ENCODE assay signal across 12 cellular contexts in genomic region chr12:108693781-108694180, GRCh38. TPM values are rescaled to one million over a fixed set of nuclear protein-coding genes. Genes with fewer than 3 reads are reported as not detected.
DNase-seq lines count a peak whose midpoint lies in the region; TF ChIP-seq lines count a peak whose summit lies in the region.
"Had no signal": no experiment of that assay in that cellular context is flagged by ENCODE, and none has a peak within 500 bp of the region (broad histone marks: within the 10 kb centered on the region; RNA-seq: fewer than 3 reads in every experiment).

No MANE protein-coding gene starts in this region.

- H3K36me3 Mint-ChIP-seq in MCF 10A (ENCODE audit: insufficient read depth, unreplicated experiment): peaks cover 40% of the 10 kb centered on the region
- peaks cover 18% of the 10 kb centered on the region for H3K36me3 Mint-ChIP-seq in activated naive CD8-positive, alpha-beta T cell treated with anti-CD3 and anti-CD28 coated beads for 36 hours

- H3K4me1 Mint-ChIP-seq in MCF 10A (ENCODE audit: insufficient read depth, unreplicated experiment): peaks cover 62% of the 10 kb centered on the region
- peaks cover 72% of the 10 kb centered on the region for H3K4me1 Mint-ChIP-seq in activated naive CD8-positive, alpha-beta T cell treated with anti-CD3 and anti-CD28 coated beads for 36 hours

- no peaks in the 10 kb centered on the region for H3K27me3 Mint-ChIP-seq in MCF 10A (ENCODE audit: insufficient read depth, unreplicated experiment)
- H3K27me3 Mint-ChIP-seq in activated naive CD8-positive, alpha-beta T cell treated with anti-CD3 and anti-CD28 coated beads for 36 hours: no peaks in the 10 kb centered on the region
- H3K27me3 Mint-ChIP-seq: naive B cell had no signal

- no peaks in the 10 kb centered on the region for H3K9me3 ChIP-seq in breast epithelium
- H3K9me3 ChIP-seq in mesodermal cell (ENCODE audit: control insufficient read depth, low read length): no peaks in the 10 kb centered on the region
- no peaks in the 10 kb centered on the region for H3K9me3 ChIP-seq in tibial artery
- H3K9me3 ChIP-seq: BLaER1 treated with 17β-estradiol and CSF1 and Interleukin-3, amounts not matched to agents 10 nM and 100 nM; SJCRH30 had no signal

- no peaks in the 10 kb centered on the region for H3K27me3 ChIP-seq in breast epithelium
- H3K27me3 ChIP-seq in tibial artery: no peaks in the 10 kb centered on the region
- H3K27me3 ChIP-seq: BLaER1 treated with 17β-estradiol and CSF1 and Interleukin-3, amounts not matched to agents 10 nM and 100 nM; SJCRH30 had no signal

- TF ChIP-seq POLR2A in breast epithelium (IDR thresholded peaks at IDR 0.05): no peak

- POLR2A ChIA-PET in MCF 10A (lab: Yijun Ruan, JAX): interaction anchor here (0.7 to 11.5 kb wide), 8 partner anchors 9 to 256 kb away, joined by 3 to 179 read pairs (median 12); partner anchors contain the start of genes CORO1C, SART3 and SSH1

- CTCF ChIA-PET in MCF 10A (lab: Yijun Ruan, JAX): interaction anchor here (0.7 to 5.8 kb wide), 4 partner anchors 13 to 107 kb away, joined by 3 to 49 read pairs (median 3); no protein-coding TSS in a partner anchor

- no peak for DNase-seq in breast epithelium (ENCODE audit: low spot score in 2 of 2)
- no peak for DNase-seq in MCF 10A (ENCODE audit: unreplicated experiment)
- no peak for DNase-seq in activated naive CD8-positive, alpha-beta T cell treated with anti-CD3 and anti-CD28 coated beads for 36 hours
- no peak for DNase-seq in tibial artery
- no peak for DNase-seq in NCI-H748 (lab: John Stamatoyannopoulos, UW; ENCODE audit: unreplicated experiment)
- no peak for DNase-seq in retina
- no peak for DNase-seq in dermis blood vessel endothelial cell
- DNase-seq: activated CD8-positive, alpha-beta memory T cell treated with anti-CD3 and anti-CD28 coated beads for 24 hours; naive B cell; SJCRH30 had no signal

- H3K4me3 Mint-ChIP-seq in MCF 10A (ENCODE audit: unreplicated experiment): no peak overlapping the region
- no peak overlapping the region for H3K4me3 Mint-ChIP-seq in activated naive CD8-positive, alpha-beta T cell treated with anti-CD3 and anti-CD28 coated beads for 36 hours

- TF ChIP-seq CTCF in breast epithelium (IDR thresholded peaks at IDR 0.05) (no peak), MCF 10A (IDR thresholded peaks at IDR 0.05; ENCODE audit: unreplicated experiment) (no peak), tibial artery (IDR thresholded peaks at IDR 0.05) (no peak)

- H3K27ac Mint-ChIP-seq in MCF 10A (ENCODE audit: low read depth, unreplicated experiment): no peak overlapping the region
- H3K27ac Mint-ChIP-seq in activated naive CD8-positive, alpha-beta T cell treated with anti-CD3 and anti-CD28 coated beads for 36 hours: peak overlapping the region; percentile 43

- H3K4me1 ChIP-seq in breast epithelium: peaks cover 13 to 48% of the 10 kb centered on the region in 2 donors
- peaks cover 42% of the 10 kb centered on the region for H3K4me1 ChIP-seq in mesodermal cell (ENCODE audit: control insufficient read depth, insufficient read depth, low read length, poor library complexity, severe bottlenecking)
- H3K4me1 ChIP-seq in tibial artery: peaks cover 5 to 95% (median 72%) of the 10 kb centered on the region in 4 donors

- no peaks in the 10 kb centered on the region for H3K9me3 Mint-ChIP-seq in MCF 10A (ENCODE audit: unreplicated experiment)
- H3K9me3 Mint-ChIP-seq in activated naive CD8-positive, alpha-beta T cell treated with anti-CD3 and anti-CD28 coated beads for 36 hours: peaks cover 5% of the 10 kb centered on the region
- H3K9me3 Mint-ChIP-seq: naive B cell had no signal

- intact Hi-C loops in breast epithelium (cut with DNase I; ENCODE audit: low total_unique reads): no loop called here
- intact Hi-C loops in MCF 10A (cut with micrococcal nuclease): no loop called here
- intact Hi-C loops in tibial artery (cut with DNase I; ENCODE audit: low total_unique reads): loop anchor here (5.0 kb wide), 1 partner anchor 39 kb away; the partner anchor contains the start of gene CORO1C

- WGBS in mesodermal cell (ENCODE audit: insufficient coverage in 2 of 2), 2 experiments: 88 to 90% methylated on average over 6 of the region's 8 CpGs

- H3K4me3 ChIP-seq in breast epithelium: no peak overlapping the region
- no peak overlapping the region for H3K4me3 ChIP-seq in mesodermal cell (ENCODE audit: extremely low read depth, insufficient read depth, low read length, poor library complexity, severe bottlenecking)
- no peak overlapping the region for H3K4me3 ChIP-seq in tibial artery
- H3K4me3 ChIP-seq: BLaER1 treated with 17β-estradiol and CSF1 and Interleukin-3, amounts not matched to agents 10 nM and 100 nM; SJCRH30 had no signal

- H3K27ac ChIP-seq in breast epithelium (peak overlapping the region; percentile 97 to 99), mesodermal cell (ENCODE audit: low read depth, low read length, severe bottlenecking) (peak overlapping the region; percentile 96), tibial artery (peak overlapping the region; percentile 80 to 94)
- H3K27ac ChIP-seq: SJCRH30 had no signal

- no TSS peak for BruUV-seq in MCF 10A (replicated peaks; lab: Mats Ljungman, UMichigan)

- H3K36me3 ChIP-seq in breast epithelium (no peaks in the 10 kb centered on the region), mesodermal cell (ENCODE audit: control insufficient read depth, insufficient read depth, low read length) (peaks cover 52% of the 10 kb centered on the region), tibial artery (peaks cover 8 to 10% (median 10%) of the 10 kb centered on the region in 3 donors)

RNA-seq across cellular contexts. Expression of gene CORO1C, which starts 37.5 kb away (rescaled TPM):
- total RNA-seq in breast epithelium (100 to 1,000 TPM; 121 to 155 (median 149) TPM), MCF 10A (2022) (130 and 141 TPM in 2 replicates), dermis blood vessel endothelial cell (131 and 213 TPM in 2 replicates)
- total RNA-seq in activated naive CD8-positive, alpha-beta T cell treated with anti-CD3 and anti-CD28 coated beads for 36 hours: 10 to 100 TPM; 87.4 to 90.6 TPM
- polyA plus RNA-seq in mesodermal cell (2013, experiment 1 of 2): 168 TPM
- polyA plus RNA-seq in mesodermal cell (2013, experiment 2 of 2): 149 TPM
